ENCODE assay signal across 13 cellular contexts in the genomic region with DNA sequence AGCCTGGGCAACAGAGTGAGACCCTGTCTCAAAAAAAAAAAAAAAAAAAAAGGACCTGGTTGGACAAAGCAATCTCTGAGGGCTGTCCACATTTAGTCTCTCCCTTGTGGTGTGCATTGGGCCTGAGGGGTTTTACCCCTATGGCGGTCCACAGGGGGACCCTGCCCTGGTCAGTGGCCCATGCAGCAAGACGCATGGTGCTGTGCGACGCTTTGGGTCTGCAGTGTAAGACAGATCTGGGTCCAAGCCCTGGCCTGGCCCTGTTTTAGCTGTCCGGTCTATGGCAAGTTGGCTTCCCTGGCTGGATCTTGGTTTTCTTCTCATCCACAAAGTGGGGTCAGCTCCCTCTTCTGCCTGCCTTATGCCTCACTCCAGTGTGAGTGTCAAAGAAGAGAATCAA.
DNase-seq lines count a peak whose midpoint lies in the region; ATAC-seq and TF ChIP-seq lines count a peak whose summit lies in the region.
"Had no signal": no experiment of that assay in that cellular context is flagged by ENCODE, and none has a peak within 500 bp of the region (broad histone marks: within the 10 kb centered on the region; RNA-seq: fewer than 3 reads in every experiment).

No MANE protein-coding gene starts in this region.

- no peak overlapping the region for H3K4me2 ChIP-seq in H9 (ENCODE audit: insufficient read depth, insufficient read length, low read length)
- H3K4me2 ChIP-seq: BLaER1 treated with 17β-estradiol and CSF1 and Interleukin-3, amounts not matched to agents 10 nM and 100 nM; GM23338 had no signal

- no peak overlapping the region for H3K18ac ChIP-seq in H9 (ENCODE audit: insufficient read length, low read depth, low read length)

- H3K79me1 ChIP-seq in H9 (ENCODE audit: insufficient read depth, low read depth, low read length, poor library complexity, severe bottlenecking): no peaks in the 10 kb centered on the region

- H3T11ph ChIP-seq in H9 (ENCODE audit: low read length): no peak overlapping the region

- H3K9me3 ChIP-seq in H9 (ENCODE audit: control insufficient read depth, low read depth, low read length): no peaks in the 10 kb centered on the region

- H3K4me1 ChIP-seq in H9 (ENCODE audit: insufficient read depth, low read length): no peaks in the 10 kb centered on the region
- H3K4me1 ChIP-seq: BLaER1 treated with 17β-estradiol and CSF1 and Interleukin-3, amounts not matched to agents 10 nM and 100 nM had no signal

- no peak overlapping the region for H3K14ac ChIP-seq in H9 (ENCODE audit: insufficient read depth, low read length)

- no peak overlapping the region for H3K4me3 ChIP-seq in coronary artery
- H3K4me3 ChIP-seq: BLaER1 treated with 17β-estradiol and CSF1 and Interleukin-3, amounts not matched to agents 10 nM and 100 nM; GM12878; GM23338 had no signal

- no peak overlapping the region for H2BK5ac ChIP-seq in H9 (ENCODE audit: insufficient read length, low read length)

- H4K8ac ChIP-seq in H9 (replicated peaks; ENCODE audit: insufficient read length, low read depth, low read length): no peak overlapping the region

- H3K4me3 Mint-ChIP-seq in H9 (no peak overlapping the region), type B pancreatic cell (no peak overlapping the region)
- H3K4me3 Mint-ChIP-seq: B cell; CD8-positive, alpha-beta T cell; GM23338 had no signal

- H3K23ac ChIP-seq in H9 (ENCODE audit: insufficient read length, low read depth, low read length): no peak overlapping the region

- DNase-seq in H9 (peak; percentile 14), coronary artery (ENCODE audit: low spot score) (peak; percentile 21), left lobe of liver (ENCODE audit: low spot score) (peak; percentile 33), type B pancreatic cell (ENCODE audit: extremely low spot score, unreplicated experiment) (peak; percentile 36), GM20000 (ENCODE audit: low spot score) (no peak)
- DNase-seq: COR-L47, DMS 273 treated with DMSO at 0.1 percent for 48 hours had no signal

- no peaks in the 10 kb centered on the region for H3K27me3 ChIP-seq in H9 (ENCODE audit: insufficient read depth, low read length)

- no peak overlapping the region for H3K9ac ChIP-seq in H9 (ENCODE audit: extremely low read depth, insufficient read length, low read length)
- H3K9ac ChIP-seq: BLaER1 treated with 17β-estradiol and CSF1 and Interleukin-3, amounts not matched to agents 10 nM and 100 nM had no signal

- no peak overlapping the region for H3K27ac Mint-ChIP-seq in H9
- no peak overlapping the region for H3K27ac Mint-ChIP-seq in type B pancreatic cell
- H3K27ac Mint-ChIP-seq: B cell; CD8-positive, alpha-beta T cell; GM23338 had no signal

- H2BK20ac ChIP-seq in H9 (ENCODE audit: low read depth, low read length, poor library complexity, severe bottlenecking): no peak overlapping the region

- no CpG with 5 or more reads among the region's 5 CpGs for WGBS in H9 (ENCODE audit: extremely low coverage, insufficient read length, low lambda C conversion rate)

- no peak overlapping the region for H3K4ac ChIP-seq in H9 (ENCODE audit: low read depth, low read length)

- H3K56ac ChIP-seq in H9 (ENCODE audit: insufficient read length, low read depth, low read length): no peak overlapping the region

- H3K9me3 Mint-ChIP-seq in H9 (peaks cover 11 to 20% of the 10 kb centered on the region in 2 experiments), type B pancreatic cell (no peaks in the 10 kb centered on the region)

- H4K91ac ChIP-seq in H9 (ENCODE audit: insufficient read length, low read depth, low read length): no peak overlapping the region

- no peak overlapping the region for H2BK120ac ChIP-seq in H9 (ENCODE audit: low read depth, low read length, poor library complexity, severe bottlenecking)

- no peaks in the 10 kb centered on the region for H3K23me2 ChIP-seq in H9 (ENCODE audit: insufficient read length, low read depth, low read length, poor library complexity, severe bottlenecking)

- no peak overlapping the region for H3K27ac ChIP-seq in H9 (ENCODE audit: insufficient read length, low read depth, low read length)
- no peak overlapping the region for H3K27ac ChIP-seq in coronary artery
- H3K27ac ChIP-seq: BLaER1 treated with 17β-estradiol and CSF1 and Interleukin-3, amounts not matched to agents 10 nM and 100 nM had no signal

- H3K27me3 Mint-ChIP-seq in H9 (ENCODE audit: low read depth) (peaks cover 2% of the 10 kb centered on the region; the same call in 1 of the 2 replicates), type B pancreatic cell (peaks cover 30% of the 10 kb centered on the region)

- H2AK5ac ChIP-seq in H9 (ENCODE audit: insufficient read length, low read length): no peak overlapping the region

- H4K5ac ChIP-seq in H9 (ENCODE audit: insufficient read length, low read depth, low read length): no peak overlapping the region

- H3K79me2 ChIP-seq in H9 (ENCODE audit: insufficient read depth, low read length): no peaks in the 10 kb centered on the region

- H2BK12ac ChIP-seq in H9 (ENCODE audit: insufficient read length, low read depth, low read length): no peak overlapping the region

- no peaks in the 10 kb centered on the region for H4K20me1 ChIP-seq in H9 (ENCODE audit: control insufficient read depth, insufficient read depth, insufficient read length)
- H4K20me1 ChIP-seq: BLaER1 treated with 17β-estradiol and CSF1 and Interleukin-3, amounts not matched to agents 10 nM and 100 nM had no signal

- TF ChIP-seq CTCF in H9 (conservative IDR thresholded peaks at IDR 0.05) (no peak), coronary artery (IDR thresholded peaks at IDR 0.05) (no peak), type B pancreatic cell (conservative IDR thresholded peaks at IDR 0.05) (no peak), GM20000 (IDR thresholded peaks at IDR 0.05; ENCODE audit: extremely low read depth, missing control alignments) (no peak)

- no peak overlapping the region for H2BK15ac ChIP-seq in H9 (ENCODE audit: low read depth, low read length)

- no peak overlapping the region for H2AFZ ChIP-seq in H9 (ENCODE audit: low read length)
- H2AFZ ChIP-seq: GM23338 had no signal

- ATAC-seq in left lobe of liver (no peak), GM21360 (IDR thresholded peaks at IDR 0.05; ENCODE audit: unreplicated experiment) (no peak)

- H3K36me3 Mint-ChIP-seq in H9 (ENCODE audit: insufficient read depth in 1 of 3, low read depth in 3 of 3) (no peaks in the 10 kb centered on the region; a peak in 1 of 7 replicates), type B pancreatic cell (no peaks in the 10 kb centered on the region)
- H3K36me3 Mint-ChIP-seq: CD8-positive, alpha-beta T cell had no signal

- H3K4me1 Mint-ChIP-seq in H9 (peaks cover 29 to 39% of the 10 kb centered on the region in 2 experiments), type B pancreatic cell (ENCODE audit: unreplicated experiment) (no peaks in the 10 kb centered on the region)
- H3K4me1 Mint-ChIP-seq: B cell had no signal
